In the genomic region with DNA sequence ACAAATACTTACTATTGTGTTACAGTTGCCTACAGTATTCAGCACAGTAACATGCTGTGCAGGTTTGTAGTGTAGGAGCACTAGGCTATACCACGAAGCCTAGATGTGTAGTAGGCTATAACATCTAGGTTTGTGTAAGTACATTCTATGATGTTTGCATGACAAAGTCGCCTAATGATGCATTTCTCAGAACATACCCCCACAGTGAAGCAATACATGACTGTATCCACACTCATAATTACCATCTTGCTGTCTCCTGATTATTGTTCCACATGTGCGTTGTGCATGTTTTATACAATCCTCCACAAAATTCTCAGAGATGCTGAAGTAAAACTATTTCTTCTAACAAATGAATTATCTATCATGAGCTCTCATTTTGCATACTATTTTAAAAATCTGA, we compare ENCODE assay signal across 1 cellular context.
TF ChIP-seq lines count a peak whose summit lies in the region.

No MANE protein-coding gene starts in this region.

TF ChIP-seq in IMR-90, 13 proteins besides CTCF, POLR2A, EP300 and RAD21:
- TF ChIP-seq SMC3 (IDR thresholded peaks at IDR 0.05; ENCODE audit: low read depth, low read length) (no peak), CEBPB (IDR thresholded peaks at IDR 0.05; ENCODE audit: low read depth, low read length) (peak; percentile 52; the same call in 1 of the 2 replicates)
- TF ChIP-seq, protein P1, sequence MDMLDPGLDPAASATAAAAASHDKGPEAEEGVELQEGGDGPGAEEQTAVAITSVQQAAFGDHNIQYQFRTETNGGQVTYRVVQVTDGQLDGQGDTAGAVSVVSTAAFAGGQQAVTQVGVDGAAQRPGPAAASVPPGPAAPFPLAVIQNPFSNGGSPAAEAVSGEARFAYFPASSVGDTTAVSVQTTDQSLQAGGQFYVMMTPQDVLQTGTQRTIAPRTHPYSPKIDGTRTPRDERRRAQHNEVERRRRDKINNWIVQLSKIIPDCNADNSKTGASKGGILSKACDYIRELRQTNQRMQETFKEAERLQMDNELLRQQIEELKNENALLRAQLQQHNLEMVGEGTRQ (IDR thresholded peaks at IDR 0.05; ENCODE audit: low read depth, low read length), result no peak
